27 cellular contexts compared by ENCODE assay signal in genomic region chr10:90032519-90032918, GRCh38.
"Had no signal": no experiment of that assay in that cellular context is flagged by ENCODE, and none has a peak within 500 bp of the region (broad histone marks: within the 10 kb centered on the region; RNA-seq: fewer than 3 reads in every experiment).

No MANE protein-coding gene starts in this region.

- H3K36me3 ChIP-seq: breast epithelium, esophagus muscularis mucosa, gastrocnemius medialis, WERI-Rb-1 had no signal

- H3K27me3 ChIP-seq: breast epithelium, esophagus muscularis mucosa, gastrocnemius medialis, hepatocyte, testis had no signal

- H3K4me1 Mint-ChIP-seq: activated naive CD8-positive, alpha-beta T cell treated with anti-CD3 and anti-CD28 coated beads for 36 hours; nephron; T-helper 17 cell had no signal

- H3K27me3 Mint-ChIP-seq: T-helper 17 cell had no signal

- H3K4me1 ChIP-seq: breast epithelium, esophagus muscularis mucosa, gastrocnemius medialis, testis had no signal

- H3K36me3 Mint-ChIP-seq: activated naive CD8-positive, alpha-beta T cell treated with anti-CD3 and anti-CD28 coated beads for 36 hours had no signal

- H3K4me3 Mint-ChIP-seq: activated naive CD4-positive, alpha-beta T cell treated with anti-CD3 and anti-CD28 coated beads for 36 hours; activated naive CD8-positive, alpha-beta T cell treated with anti-CD3 and anti-CD28 coated beads for 36 hours; activated T-helper 1 cell treated with anti-CD3 and anti-CD28 coated beads, Interleukin-12 subunit alpha, Interleukin-12 subunit beta, Interleukin-2, Interleukin-4 antibody, amounts not matched to agents 30 ng/mL and 10 ng/mL and 1 ng/mL, durations not matched to agents 14 hours and 24 hours and 36 hours; nephron; T-helper 17 cell had no signal

- H2AFZ ChIP-seq: hepatocyte had no signal

- H3K4me2 ChIP-seq: hepatocyte had no signal

- H3K9me3 Mint-ChIP-seq: activated naive CD4-positive, alpha-beta T cell treated with anti-CD3 and anti-CD28 coated beads for 36 hours; activated naive CD8-positive, alpha-beta T cell treated with anti-CD3 and anti-CD28 coated beads for 36 hours; activated T-helper 1 cell treated with anti-CD3 and anti-CD28 coated beads, Interleukin-12 subunit alpha, Interleukin-12 subunit beta, Interleukin-2, Interleukin-4 antibody, amounts not matched to agents 30 ng/mL and 10 ng/mL and 1 ng/mL, durations not matched to agents 14 hours and 24 hours and 36 hours had no signal

- ATAC-seq: activated CD4-positive, CD25-positive, alpha-beta regulatory T cell treated with anti-CD3 and anti-CD28 coated beads, Interleukin-2, amount 50 U/mL, for 24 hours; gastrocnemius medialis; left cardiac atrium; left ventricle myocardium superior; right cardiac atrium; stimulated activated naive CD8-positive, alpha-beta T cell treated with anti-CD3 and anti-CD28 coated beads, Interleukin-15, Interleukin-2, amounts not matched to agents 100 U/mL and 50 U/mL, for 24 hours; T-helper 17 cell had no signal

- H3K4me3 ChIP-seq: breast epithelium, esophagus muscularis mucosa, gastrocnemius medialis, hepatocyte, testis had no signal

- DNase-seq: activated CD4-positive, alpha-beta T cell treated with anti-CD3 and anti-CD28 coated beads for 48 hours; activated CD4-positive, alpha-beta T cell treated with anti-CD3 and anti-CD28 coated beads, Interleukin-2, amount 50 U/mL, for 48 hours; activated CD8-positive, alpha-beta memory T cell treated with anti-CD3 and anti-CD28 coated beads for 24 hours; activated effector memory CD4-positive, alpha-beta T cell treated with anti-CD3 and anti-CD28 coated beads, Interleukin-2, amount 50 U/mL, for 16 hours; activated naive CD4-positive, alpha-beta T cell treated with anti-CD3 and anti-CD28 coated beads for 36 hours; activated naive CD8-positive, alpha-beta T cell treated with anti-CD3 and anti-CD28 coated beads for 36 hours; amniotic stem cell; central memory CD4-positive, alpha-beta T cell; dermis blood vessel endothelial cell; effector CD4-positive, alpha-beta T cell; gastrocnemius medialis; left cardiac atrium; left ventricle myocardium superior; posterior cingulate gyrus; right cardiac atrium; stimulated activated CD4-positive, alpha-beta T cell treated with anti-CD3 and anti-CD28 coated beads, Interleukin-4, amount 100 ng/mL, for 1 hour; stimulated activated naive CD8-positive, alpha-beta T cell treated with anti-CD3 and anti-CD28 coated beads, Interleukin-15, Interleukin-2, amounts not matched to agents 100 U/mL and 50 U/mL, for 24 hours; T-helper 17 cell; T1000; testis; WERI-Rb-1 had no signal

- H3K27ac Mint-ChIP-seq: activated naive CD4-positive, alpha-beta T cell treated with anti-CD3 and anti-CD28 coated beads for 36 hours; activated naive CD8-positive, alpha-beta T cell treated with anti-CD3 and anti-CD28 coated beads for 36 hours; activated T-helper 1 cell treated with anti-CD3 and anti-CD28 coated beads, Interleukin-12 subunit alpha, Interleukin-12 subunit beta, Interleukin-2, Interleukin-4 antibody, amounts not matched to agents 30 ng/mL and 10 ng/mL and 1 ng/mL, durations not matched to agents 14 hours and 24 hours and 36 hours; nephron; T-helper 17 cell had no signal

- H3K79me2 ChIP-seq: hepatocyte had no signal

- H3K27ac ChIP-seq: breast epithelium, esophagus muscularis mucosa, gastrocnemius medialis, hepatocyte, testis, WERI-Rb-1 had no signal

- H3K9me3 ChIP-seq: breast epithelium, gastrocnemius medialis, testis had no signal
